Comparison of ENCODE assay signal across 17 cellular contexts in genomic region chr1:244356371-244356770, GRCh38.
"Had no signal": no experiment of that assay in that cellular context is flagged by ENCODE, and none has a peak within 500 bp of the region (broad histone marks: within the 10 kb centered on the region; RNA-seq: fewer than 3 reads in every experiment).

No MANE protein-coding gene starts in this region.

- DNase-seq: nephron progenitor cell; nucleus accumbens; pancreas; right cardiac atrium; right lobe of liver; sigmoid colon; small intestine; stimulated activated CD4-positive, alpha-beta T cell treated with anti-CD3 and anti-CD28 coated beads, Interleukin-15, amount 100 ng/mL, for 24 hours; stimulated activated CD4-positive, alpha-beta T cell treated with anti-CD3 and anti-CD28 coated beads, Interleukin-2, amount 100 ng/mL, for 24 hours; stimulated activated CD4-positive, alpha-beta T cell treated with anti-CD3 and anti-CD28 coated beads, Interleukin-2, amount 100 ng/mL, for 48 hours; stimulated activated CD4-positive, alpha-beta T cell treated with anti-CD3 and anti-CD28 coated beads, Interleukin-4, amount 100 ng/mL, for 24 hours; stimulated activated naive B cell treated with anti-CD40 and anti-IgM and Interleukin-4, amounts not matched to agents 10 μg/mL and 1 μg/mL and 100 μg/mL, for 72 hours; stimulated activated naive CD4-positive, alpha-beta T cell treated with Interleukin-2 at 50 U/mL for 16 hours; stomach; thyroid gland; trophoblast cell; upper lobe of left lung had no signal
